26 cellular contexts compared by ENCODE assay signal in genomic region chr22:49785841-49786451, GRCh38. TPM values are rescaled to one million over a fixed set of nuclear protein-coding genes. Genes with fewer than 3 reads are reported as not detected.
DNase-seq lines count a peak whose midpoint lies in the region; ATAC-seq, FAIRE-seq and TF ChIP-seq lines count a peak whose summit lies in the region.
"Had no signal": no experiment of that assay in that cellular context is flagged by ENCODE, and none has a peak within 500 bp of the region (broad histone marks: within the 10 kb centered on the region; RNA-seq: fewer than 3 reads in every experiment).

No MANE protein-coding gene starts in this region.

- FAIRE-seq in HepG2 (lab: Jason Lieb, UNC), result no peak
- FAIRE-seq: keratinocyte, RCC 7860 had no signal

- H3K9ac ChIP-seq in liver (ENCODE audit: low read depth in 1 of 2, low read length in 2 of 2) (no peak overlapping the region), HepG2 (ENCODE audit: insufficient read depth, low read depth, low read length) (no peak overlapping the region)
- H3K9ac ChIP-seq: SK-N-SH had no signal

- no peak overlapping the region for H2AFZ ChIP-seq in HepG2 (ENCODE audit: low read length)

- H3K4me2 ChIP-seq in HepG2 (ENCODE audit: low read depth, low read length), result no peak overlapping the region
- H3K4me2 ChIP-seq: SK-N-SH, smooth muscle cell had no signal

- intact Hi-C loops in HepG2 (cut with micrococcal nuclease; ENCODE audit: unreplicated experiment) (no loop called here), upper lobe of right lung (cut with DNase I) (no loop called here)
- intact Hi-C loops in naive thymus-derived CD4-positive, alpha-beta T cell (cut with micrococcal nuclease), result loop anchor here in 1 of 2 donors (5.0 kb wide), 1 partner anchor 66 kb away; the partner anchor contains the start of gene ZBED4

- TF ChIP-seq RAD21 in liver (IDR thresholded peaks at IDR 0.05), result no peak
- no peak for TF ChIP-seq RAD21 in HepG2 (CRISPR knock-in tag; IDR thresholded peaks at IDR 0.05)

- H3K4me3 ChIP-seq in liver (ENCODE audit: low read depth in 1 of 3, low read length in 3 of 3), result no peak overlapping the region
- H3K4me3 ChIP-seq in HepG2 (replicated peaks in 1 of 3; ENCODE audit: insufficient read depth in 1 of 3, low read depth in 2 of 3, low read length in 3 of 3), result no peak overlapping the region
- no peak overlapping the region for H3K4me3 ChIP-seq in naive thymus-derived CD4-positive, alpha-beta T cell (ENCODE audit: low read length)
- no peak overlapping the region for H3K4me3 ChIP-seq in upper lobe of right lung
- H3K4me3 ChIP-seq: ascending aorta, smooth muscle cell had no signal

- in situ Hi-C loops in HepG2 (cut with HindIII; ENCODE audit: extremely low pct_ligation_motif_present, low pct_unique_long_range_greater_than_20kb), result no loop called here

- CTCF ChIA-PET in HepG2 (lab: Yijun Ruan, JAX; ENCODE audit: low intra/inter-chr PET ratio, low total read pairs), result no interaction called here
- CTCF ChIA-PET in naive thymus-derived CD4-positive, alpha-beta T cell (lab: Charles Lee), result no interaction called here

- 81% methylated on average over 18 of the region's 18 CpGs for WGBS in liver
- 97% methylated on average over 15 of the region's 18 CpGs for WGBS in HepG2 (ENCODE audit: low lambda C conversion rate)

- H3K4me1 Mint-ChIP-seq in activated T-helper 17 cell treated with anti-CD3 and anti-CD28 coated beads, Interleukin-2, amount 50 U/mL, for 72 hours, result peaks cover 11% of the 10 kb centered on the region
- peaks cover 34 to 58% (median 45%) of the 10 kb centered on the region in 7 donors for H3K4me1 Mint-ChIP-seq in naive thymus-derived CD4-positive, alpha-beta T cell

- H3K9me3 Mint-ChIP-seq in activated T-helper 17 cell treated with anti-CD3 and anti-CD28 coated beads, Interleukin-2, amount 50 U/mL, for 72 hours, result no peaks in the 10 kb centered on the region
- no peaks in the 10 kb centered on the region for H3K9me3 Mint-ChIP-seq in naive thymus-derived CD4-positive, alpha-beta T cell
- H3K9me3 Mint-ChIP-seq: activated CD4-positive, alpha-beta T cell treated with anti-CD3 and anti-CD28 coated beads, Interleukin-2, amount 10 ng/mL, durations not matched to agents 24 days and 14 days; memory B cell; naive thymus-derived CD8-positive, alpha-beta T cell had no signal

- no peak for ATAC-seq in HepG2
- ATAC-seq in activated T-helper 17 cell treated with anti-CD3 and anti-CD28 coated beads, Interleukin-2, amount 50 U/mL, for 72 hours (replicated peaks), result no peak
- no peak for ATAC-seq in naive thymus-derived CD4-positive, alpha-beta T cell
- ATAC-seq in upper lobe of right lung, result no peak
- no peak for ATAC-seq in HG02973 (IDR thresholded peaks at IDR 0.05; ENCODE audit: unreplicated experiment)
- ATAC-seq: HCT116; naive thymus-derived CD8-positive, alpha-beta T cell had no signal

- H3K4me1 ChIP-seq in liver (ENCODE audit: control insufficient read depth in 4 of 4, insufficient read depth in 4 of 4, low read length in 3 of 4) (peaks cover 8 to 23% (median 17%) of the 10 kb centered on the region in 4 donors), HepG2 (ENCODE audit: insufficient read depth, low read length) (peaks cover 27% of the 10 kb centered on the region), upper lobe of right lung (peaks cover 35% of the 10 kb centered on the region)
- H3K4me1 ChIP-seq in naive thymus-derived CD4-positive, alpha-beta T cell (ENCODE audit: control insufficient read depth in 2 of 2, insufficient read depth in 2 of 2, low read length in 2 of 2), result peaks cover 12 to 25% of the 10 kb centered on the region in 2 donors

- H3K4me3 Mint-ChIP-seq in activated T-helper 17 cell treated with anti-CD3 and anti-CD28 coated beads, Interleukin-2, amount 50 U/mL, for 72 hours, result no peak overlapping the region
- peak overlapping the region in 1 of 10 donors; percentile 18 for H3K4me3 Mint-ChIP-seq in naive thymus-derived CD4-positive, alpha-beta T cell
- H3K4me3 Mint-ChIP-seq: activated CD4-positive, alpha-beta T cell treated with anti-CD3 and anti-CD28 coated beads, Interleukin-2, amount 10 ng/mL, durations not matched to agents 24 days and 14 days; CD4-positive, CD25-positive, alpha-beta regulatory T cell; memory B cell had no signal

- TF ChIP-seq EP300 in HepG2 (IDR thresholded peaks at IDR 0.05; ENCODE audit: low read depth in 2 of 2, low read length in 2 of 2) (no peak), HepG2 (CRISPR knock-in tag; IDR thresholded peaks at IDR 0.05; ENCODE audit: borderline replicate concordance) (no peak)

- peaks cover 41% of the 10 kb centered on the region; the same call in 1 of the 2 replicates for H4K20me1 ChIP-seq in HepG2 (ENCODE audit: insufficient read depth, low read length)

- no TSS peak for BruUV-seq in HepG2 (replicated peaks; lab: Mats Ljungman, UMichigan)

- POLR2A ChIA-PET in HepG2 (lab: Yijun Ruan, JAX), result no interaction called here
- POLR2A ChIA-PET in naive thymus-derived CD4-positive, alpha-beta T cell (lab: Charles Lee), result no interaction called here

- peak overlapping the region; percentile 41 for H3K27ac Mint-ChIP-seq in activated T-helper 17 cell treated with anti-CD3 and anti-CD28 coated beads, Interleukin-2, amount 50 U/mL, for 72 hours
- peak overlapping the region in 4 of 9 donors; percentile 18 to 79 (median 54) for H3K27ac Mint-ChIP-seq in naive thymus-derived CD4-positive, alpha-beta T cell
- H3K27ac Mint-ChIP-seq: activated CD4-positive, alpha-beta T cell treated with anti-CD3 and anti-CD28 coated beads, Interleukin-2, amount 10 ng/mL, durations not matched to agents 24 days and 14 days; memory B cell had no signal

- peaks cover 7 to 51% (median 27%) of the 10 kb centered on the region in 4 donors for H3K36me3 ChIP-seq in liver (ENCODE audit: control insufficient read depth in 4 of 4, insufficient read depth in 3 of 4, low read depth in 1 of 4, low read length in 3 of 4)
- H3K36me3 ChIP-seq in HepG2 (replicated peaks in 1 of 2; ENCODE audit: control insufficient read depth in 1 of 2, insufficient read depth in 2 of 2, low read length in 2 of 2), result peaks cover 44 to 78% of the 10 kb centered on the region in 2 experiments; a peak in 4 of 5 replicates
- H3K36me3 ChIP-seq in naive thymus-derived CD4-positive, alpha-beta T cell (ENCODE audit: control insufficient read depth in 2 of 3, insufficient read depth in 3 of 3, low read length in 3 of 3), result peaks cover 3 to 66% (median 9%) of the 10 kb centered on the region in 3 experiments
- H3K36me3 ChIP-seq in upper lobe of right lung, result peaks cover 50% of the 10 kb centered on the region

- no peaks in the 10 kb centered on the region for H3K27me3 ChIP-seq in liver (ENCODE audit: control insufficient read depth in 4 of 4, insufficient read depth in 4 of 4, low read length in 3 of 4)
- H3K27me3 ChIP-seq in HepG2 (ENCODE audit: control insufficient read depth in 1 of 2, insufficient read depth in 2 of 2, low read length in 2 of 2), result no peaks in the 10 kb centered on the region
- no peaks in the 10 kb centered on the region for H3K27me3 ChIP-seq in naive thymus-derived CD4-positive, alpha-beta T cell (ENCODE audit: control insufficient read depth in 2 of 2, insufficient read depth in 2 of 2, low read length in 2 of 2)
- no peaks in the 10 kb centered on the region for H3K27me3 ChIP-seq in upper lobe of right lung
- H3K27me3 ChIP-seq: ascending aorta had no signal

- peaks cover 33% of the 10 kb centered on the region for H3K79me2 ChIP-seq in HepG2 (ENCODE audit: insufficient read depth, low read length)

- TF ChIP-seq CTCF in liver (IDR thresholded peaks at IDR 0.05; ENCODE audit: low read depth, low read length, missing input control), result no peak
- TF ChIP-seq CTCF in HepG2 (CRISPR knock-in tag; IDR thresholded peaks at IDR 0.05), result no peak
- TF ChIP-seq CTCF in upper lobe of right lung (IDR thresholded peaks at IDR 0.05), result no peak

- no peak for TF ChIP-seq POLR2A in HepG2 (IDR thresholded peaks at IDR 0.05; ENCODE audit: insufficient read depth in 1 of 2, low read depth in 2 of 2, low read length in 2 of 2)

- H3K9me3 ChIP-seq in liver (ENCODE audit: control insufficient read depth in 4 of 4, low read length in 3 of 4) (no peaks in the 10 kb centered on the region), HepG2 (ENCODE audit: low read length) (no peaks in the 10 kb centered on the region), upper lobe of right lung (no peaks in the 10 kb centered on the region)
- H3K9me3 ChIP-seq in naive thymus-derived CD4-positive, alpha-beta T cell (ENCODE audit: control insufficient read depth in 2 of 3, low read length in 3 of 3), result no peaks in the 10 kb centered on the region
- H3K9me3 ChIP-seq: ascending aorta, SK-N-SH had no signal

- peaks cover 74% of the 10 kb centered on the region for H3K36me3 Mint-ChIP-seq in activated T-helper 17 cell treated with anti-CD3 and anti-CD28 coated beads, Interleukin-2, amount 50 U/mL, for 72 hours (ENCODE audit: low read depth)
- peaks cover 4 to 31% (median 7%) of the 10 kb centered on the region in 5 donors for H3K36me3 Mint-ChIP-seq in naive thymus-derived CD4-positive, alpha-beta T cell

- DNase-seq in HepG2 (ENCODE audit: low spot score) (no peak), inferior parietal cortex (ENCODE audit: extremely low spot score) (peak; percentile 13), upper lobe of right lung (no peak)
- DNase-seq in naive thymus-derived CD4-positive, alpha-beta T cell, result no peak
- no peak for DNase-seq in stimulated activated CD8-positive, alpha-beta memory T cell treated with anti-CD3 and anti-CD28 coated beads, Interleukin-4, amount 100 ng/mL, for 48 hours
- DNase-seq: activated CD4-positive, alpha-beta T cell treated with anti-CD3 and anti-CD28 coated beads, Interleukin-2, amount 10 ng/mL, durations not matched to agents 24 days and 14 days; activated naive CD4-positive, alpha-beta T cell treated with Interleukin-2 at 50 U/mL for 16 hours; CD4-positive, CD25-positive, alpha-beta regulatory T cell; DMS153; GF-D8; KBM-7; NCI-H1048; NCI-H1930; NCI-H446; SK-N-SH; substantia nigra had no signal

- no peaks in the 10 kb centered on the region for H3K27me3 Mint-ChIP-seq in activated T-helper 17 cell treated with anti-CD3 and anti-CD28 coated beads, Interleukin-2, amount 50 U/mL, for 72 hours
- H3K27me3 Mint-ChIP-seq in naive thymus-derived CD4-positive, alpha-beta T cell, result no peaks in the 10 kb centered on the region
- H3K27me3 Mint-ChIP-seq: activated CD4-positive, alpha-beta T cell treated with anti-CD3 and anti-CD28 coated beads, Interleukin-2, amount 10 ng/mL, durations not matched to agents 24 days and 14 days; CD4-positive, CD25-positive, alpha-beta regulatory T cell; memory B cell; naive thymus-derived CD8-positive, alpha-beta T cell had no signal

- H3K27ac ChIP-seq in liver (ENCODE audit: low read depth in 1 of 2, low read length in 2 of 2), result no peak overlapping the region
- no peak overlapping the region for H3K27ac ChIP-seq in HepG2 (ENCODE audit: extremely low read length, insufficient read depth, low read length)
- H3K27ac ChIP-seq in naive thymus-derived CD4-positive, alpha-beta T cell (ENCODE audit: low read depth, low read length), result no peak overlapping the region
- no peak overlapping the region for H3K27ac ChIP-seq in upper lobe of right lung
- H3K27ac ChIP-seq: ascending aorta had no signal

RNA-seq across cellular contexts. Expression of gene BRD1, which starts 41.7 kb away (rescaled TPM):
- total RNA-seq in liver (10 to 100 TPM; 15.7 to 20.7 TPM), HepG2 (2016; rRNA removed; fragmentation: Illumina TruSeq; extraction: Trizol) (6.6 and 12.0 TPM in 2 replicates), upper lobe of right lung (39.0 TPM)
- polyA plus RNA-seq in liver (1 to 10 TPM; 3.3 to 7.5 TPM), HepG2 (2011; rRNA removed) (5.1 and 6.4 TPM in 2 replicates)
- total RNA-seq in HepG2 (2016; cell fraction: cytosol; rRNA removed; fragmentation: Illumina TruSeq; extraction: Trizol; ENCODE audit: low read depth), result 6.1 and 7.5 TPM in 2 replicates
- 6.3 and 13.3 TPM in 2 replicates for total RNA-seq in HepG2 (2016; cell fraction: insoluble cytoplasmic fraction; rRNA removed; fragmentation: Illumina TruSeq; extraction: Trizol)
- 6.7 and 8.2 TPM in 2 replicates for total RNA-seq in HepG2 (2016; cell fraction: membrane; rRNA removed; fragmentation: Illumina TruSeq; extraction: Trizol)
- 14.2 and 15.7 TPM in 2 replicates for total RNA-seq in HepG2 (2016; cell fraction: nucleus; rRNA removed; fragmentation: Illumina TruSeq; extraction: Trizol)
- polyA plus RNA-seq in HepG2 (2011; cell fraction: cytosol; rRNA removed), result 3.8 and 3.9 TPM in 2 replicates
- 29.0 and 31.0 TPM in 2 replicates for polyA plus RNA-seq in HepG2 (2011; cell fraction: nucleus; rRNA removed)
- polyA plus RNA-seq in HepG2 (2012), result 14.8 and 16.2 TPM in 2 replicates
- polyA plus RNA-seq in HepG2 (2016; cell fraction: cytosol; fragmentation: Illumina TruSeq; extraction: Trizol; ENCODE audit: low read depth), result 0.67 and 0.95 TPM in 2 replicates
- 8.8 and 10.0 TPM in 2 replicates for polyA plus RNA-seq in HepG2 (2016; cell fraction: insoluble cytoplasmic fraction; fragmentation: Illumina TruSeq; extraction: Trizol; ENCODE audit: low read depth)
- 2.6 and 3.2 TPM in 2 replicates for polyA plus RNA-seq in HepG2 (2016; cell fraction: membrane; fragmentation: Illumina TruSeq; extraction: Trizol; ENCODE audit: low read depth)
- 28.8 and 30.8 TPM in 2 replicates for polyA plus RNA-seq in HepG2 (2016; cell fraction: nucleus; fragmentation: Illumina TruSeq; extraction: Trizol; ENCODE audit: insufficient read depth, low read depth)
- polyA minus RNA-seq in HepG2 (2011; rRNA and poly(A)+ RNA removed; ENCODE audit: low replicate concordance), result 4.2 and 8.4 TPM in 2 replicates
- 7.6 and 8.3 TPM in 2 replicates for polyA minus RNA-seq in HepG2 (2011; cell fraction: cytosol; rRNA and poly(A)+ RNA removed)
- polyA minus RNA-seq in HepG2 (2011; cell fraction: nucleus; rRNA and poly(A)+ RNA removed), result 29.1 and 32.0 TPM in 2 replicates
- total RNA-seq in activated T-helper 17 cell treated with anti-CD3 and anti-CD28 coated beads, Interleukin-2, amount 50 U/mL, for 72 hours, result 10 to 100 TPM; 43.4 to 43.8 TPM
- total RNA-seq in naive thymus-derived CD4-positive, alpha-beta T cell, result 100 to 1,000 TPM in 2 of 5 experiments, 10 to 100 TPM in 3; 50.0 to 130 (median 87.7) TPM
- 1 to 10 TPM; 2.8 to 3.4 TPM for polyA plus RNA-seq in naive thymus-derived CD4-positive, alpha-beta T cell
